In genomic region chr4:142777045-142777743, GRCh38 we compare ENCODE assay signal across 32 cellular contexts.
DNase-seq lines count a peak whose midpoint lies in the region; ATAC-seq, FAIRE-seq and TF ChIP-seq lines count a peak whose summit lies in the region.
"Had no signal": no experiment of that assay in that cellular context is flagged by ENCODE, and none has a peak within 500 bp of the region (broad histone marks: within the 10 kb centered on the region; RNA-seq: fewer than 3 reads in every experiment).

No MANE protein-coding gene starts in this region.

- H3K4ac ChIP-seq in mesendoderm (ENCODE audit: low read depth, low read length): no peak overlapping the region

- no peak for FAIRE-seq in H54 (lab: Jason Lieb, UNC)
- FAIRE-seq: A204.1, astrocyte, GM19239, K562 had no signal

- TF ChIP-seq POLR2A in H54 (IDR thresholded peaks at IDR 0.05; ENCODE audit: low read depth, low read length): no peak

- H3K4me1 ChIP-seq in PC-9 (replicated peaks; ENCODE audit: insufficient read depth) (peaks cover 6% of the 10 kb centered on the region; the same call in 1 of the 2 replicates), mesendoderm (ENCODE audit: control insufficient read depth, low read depth, low read length) (no peaks in the 10 kb centered on the region)
- H3K4me1 ChIP-seq: right atrium auricular region, uterus had no signal

- no peak overlapping the region for H3K27ac Mint-ChIP-seq in activated CD8-positive, alpha-beta T cell treated with anti-CD3 and anti-CD28 coated beads, Interleukin-2, amount 10 ng/mL, durations not matched to agents 7 days and 5 days
- H3K27ac Mint-ChIP-seq: activated naive CD8-positive, alpha-beta T cell treated with anti-CD3 and anti-CD28 coated beads, Interleukin-2, amount 10 ng/mL, durations not matched to agents 7 days and 5 days; memory B cell; stimulated activated naive CD8-positive, alpha-beta T cell treated with anti-CD3 and anti-CD28 coated beads, Interleukin-15, amount 100 ng/mL, for 72 hours had no signal

- no peak overlapping the region for H3K18ac ChIP-seq in mesendoderm (ENCODE audit: low read length)

- CTCF ChIA-PET in PC-9 (lab: Charles Lee): no interaction called here
- CTCF ChIA-PET in activated CD8-positive, alpha-beta T cell treated with anti-CD3 and anti-CD28 coated beads, Interleukin-2, amount 10 ng/mL, durations not matched to agents 7 days and 5 days (lab: Charles Lee): no interaction called here

- no peaks in the 10 kb centered on the region for H3K27me3 Mint-ChIP-seq in activated CD8-positive, alpha-beta T cell treated with anti-CD3 and anti-CD28 coated beads, Interleukin-2, amount 10 ng/mL, durations not matched to agents 7 days and 5 days (ENCODE audit: low read depth)
- H3K27me3 Mint-ChIP-seq: memory B cell; stimulated activated naive CD8-positive, alpha-beta T cell treated with anti-CD3 and anti-CD28 coated beads, Interleukin-15, amount 100 ng/mL, for 72 hours had no signal

- ATAC-seq in GM21528 (IDR thresholded peaks at IDR 0.05; ENCODE audit: low FRiP score, unreplicated experiment): no peak
- ATAC-seq in activated CD8-positive, alpha-beta T cell treated with anti-CD3 and anti-CD28 coated beads, Interleukin-2, amount 10 ng/mL, durations not matched to agents 7 days and 5 days: no peak
- ATAC-seq in activated CD4-positive, CD25-positive, alpha-beta regulatory T cell treated with anti-CD3 and anti-CD28 coated beads, Interleukin-2, amount 50 U/mL, for 24 hours: no peak
- ATAC-seq: K562; left lobe of liver; Panc1; stimulated activated naive CD8-positive, alpha-beta T cell treated with anti-CD3 and anti-CD28 coated beads, Interleukin-15, amount 100 ng/mL, for 72 hours had no signal

- H3K4me1 Mint-ChIP-seq in activated CD8-positive, alpha-beta T cell treated with anti-CD3 and anti-CD28 coated beads, Interleukin-2, amount 10 ng/mL, durations not matched to agents 7 days and 5 days (ENCODE audit: low read depth): peaks cover 7% of the 10 kb centered on the region
- H3K4me1 Mint-ChIP-seq: memory B cell; stimulated activated naive CD8-positive, alpha-beta T cell treated with anti-CD3 and anti-CD28 coated beads, Interleukin-15, amount 100 ng/mL, for 72 hours had no signal

- H3K36me3 ChIP-seq in PC-9 (ENCODE audit: low read depth) (no peaks in the 10 kb centered on the region), mesendoderm (ENCODE audit: control insufficient read depth, insufficient read depth, low read length) (no peaks in the 10 kb centered on the region)
- H3K36me3 ChIP-seq: right atrium auricular region, uterus, WERI-Rb-1 had no signal

- H2AFZ ChIP-seq in PC-9: no peak overlapping the region

- H3K4me3 ChIP-seq in PC-9 (no peak overlapping the region), epithelial cell of esophagus (ENCODE audit: low read length) (no peak overlapping the region), mesendoderm (ENCODE audit: low read length) (no peak overlapping the region)
- H3K4me3 ChIP-seq: K562, right atrium auricular region, uterus had no signal

- no peak overlapping the region for H2BK5ac ChIP-seq in mesendoderm (ENCODE audit: low read length)

- no peaks in the 10 kb centered on the region for H3K36me3 Mint-ChIP-seq in activated CD8-positive, alpha-beta T cell treated with anti-CD3 and anti-CD28 coated beads, Interleukin-2, amount 10 ng/mL, durations not matched to agents 7 days and 5 days (ENCODE audit: low read depth)
- H3K36me3 Mint-ChIP-seq: activated naive CD8-positive, alpha-beta T cell treated with anti-CD3 and anti-CD28 coated beads, Interleukin-2, amount 10 ng/mL, durations not matched to agents 7 days and 5 days; memory B cell had no signal

- no TSS peak for BruUV-seq in PC-9 (replicated peaks; lab: Mats Ljungman, UMichigan)

- no peak overlapping the region for H4K8ac ChIP-seq in mesendoderm (ENCODE audit: low read depth, low read length)

- DNase-seq in CMK (ENCODE audit: low read depth) (peak; percentile 57), PC-9 (peak; percentile 3 to 40), epithelial cell of esophagus (ENCODE audit: low read depth) (peak; percentile 90), mesendoderm (peak; percentile 76), H54 (ENCODE audit: insufficient read length, low spot score) (no peak)
- no peak for DNase-seq in activated CD8-positive, alpha-beta T cell treated with anti-CD3 and anti-CD28 coated beads, Interleukin-2, amount 10 ng/mL, durations not matched to agents 7 days and 5 days
- DNase-seq: activated CD4-positive, alpha-beta T cell treated with anti-CD3 and anti-CD28 coated beads for 48 hours; activated CD8-positive, alpha-beta memory T cell treated with anti-CD3 and anti-CD28 coated beads for 24 hours; activated effector memory CD4-positive, alpha-beta T cell treated with anti-CD3 and anti-CD28 coated beads, Interleukin-2, amount 50 U/mL, for 16 hours; activated naive CD8-positive, alpha-beta T cell treated with anti-CD3 and anti-CD28 coated beads, Interleukin-2, amount 10 ng/mL, durations not matched to agents 7 days and 5 days; central memory CD4-positive, alpha-beta T cell; GOT3; MM.1S; NCI-H1417; NCI-H2029; NCI-H524 treated with DMSO at 0.1 percent for 48 hours; NK-92 treated with Interleukin-12 subunit alpha and Interleukin-12 subunit beta, amount 100 ng/mL, for 24 hours; Right ventricle myocardium superior; stimulated activated CD8-positive, alpha-beta memory T cell treated with anti-CD3 and anti-CD28 coated beads, Interleukin-4, amount 100 ng/mL, for 48 hours; stimulated activated naive CD8-positive, alpha-beta T cell treated with anti-CD3 and anti-CD28 coated beads, Interleukin-15, amount 100 ng/mL, for 72 hours; uterus; WERI-Rb-1 had no signal

- no peak overlapping the region for H2BK120ac ChIP-seq in mesendoderm (ENCODE audit: low read depth, low read length)

- no peak overlapping the region for H3K23ac ChIP-seq in mesendoderm (ENCODE audit: low read length)

- no peaks in the 10 kb centered on the region for H3K9me3 Mint-ChIP-seq in activated CD8-positive, alpha-beta T cell treated with anti-CD3 and anti-CD28 coated beads, Interleukin-2, amount 10 ng/mL, durations not matched to agents 7 days and 5 days (ENCODE audit: insufficient read depth)
- H3K9me3 Mint-ChIP-seq: memory B cell; stimulated activated naive CD8-positive, alpha-beta T cell treated with anti-CD3 and anti-CD28 coated beads, Interleukin-15, amount 100 ng/mL, for 72 hours had no signal

- H2BK15ac ChIP-seq in mesendoderm (replicated peaks; ENCODE audit: low read depth): no peak overlapping the region

- H3K79me2 ChIP-seq in PC-9 (ENCODE audit: low read depth) (no peaks in the 10 kb centered on the region), mesendoderm (ENCODE audit: control insufficient read depth, insufficient read depth, low read length) (no peaks in the 10 kb centered on the region)

- intact Hi-C loops in PC-9 (cut with micrococcal nuclease; ENCODE audit: unreplicated experiment): no loop called here

- no peak overlapping the region for H3K9ac ChIP-seq in mesendoderm (ENCODE audit: low read length)

- no peak overlapping the region for H4K5ac ChIP-seq in mesendoderm (ENCODE audit: low read length)

- H3K9me2 ChIP-seq in PC-9 (ENCODE audit: insufficient read depth): no peaks in the 10 kb centered on the region

- H3K27ac ChIP-seq in PC-9 (peak overlapping the region; percentile 26; the same call in 1 of the 2 replicates), mesendoderm (ENCODE audit: low read depth, low read length) (no peak overlapping the region)
- H3K27ac ChIP-seq: right atrium auricular region, uterus, WERI-Rb-1 had no signal

- no CpG with 5 or more reads among the region's 4 CpGs for WGBS in mesendoderm (ENCODE audit: extremely low coverage, insufficient coverage, low lambda C conversion rate)

- no peak overlapping the region for H3K4me3 Mint-ChIP-seq in activated CD8-positive, alpha-beta T cell treated with anti-CD3 and anti-CD28 coated beads, Interleukin-2, amount 10 ng/mL, durations not matched to agents 7 days and 5 days
- H3K4me3 Mint-ChIP-seq: activated naive CD8-positive, alpha-beta T cell treated with anti-CD3 and anti-CD28 coated beads, Interleukin-2, amount 10 ng/mL, durations not matched to agents 7 days and 5 days; memory B cell; stimulated activated naive CD8-positive, alpha-beta T cell treated with anti-CD3 and anti-CD28 coated beads, Interleukin-15, amount 100 ng/mL, for 72 hours had no signal

- POLR2A ChIA-PET in PC-9 (lab: Charles Lee; ENCODE audit: unreplicated experiment): no interaction called here
- POLR2A ChIA-PET in activated CD8-positive, alpha-beta T cell treated with anti-CD3 and anti-CD28 coated beads, Interleukin-2, amount 10 ng/mL, durations not matched to agents 7 days and 5 days (lab: Charles Lee): no interaction called here

- H3K9me3 ChIP-seq in PC-9 (ENCODE audit: insufficient read depth, low read depth): no peaks in the 10 kb centered on the region
- H3K9me3 ChIP-seq: right atrium auricular region, uterus had no signal

- H3K27me3 ChIP-seq in PC-9 (ENCODE audit: insufficient read depth, low read depth): no peaks in the 10 kb centered on the region
- H3K27me3 ChIP-seq in mesendoderm (ENCODE audit: insufficient read depth, low read length, poor library complexity): no peaks in the 10 kb centered on the region
- H3K27me3 ChIP-seq: right atrium auricular region, uterus had no signal

- H3K56ac ChIP-seq in mesendoderm (ENCODE audit: low read length): no peak overlapping the region

- H4K20me1 ChIP-seq in PC-9 (ENCODE audit: insufficient read depth): no peaks in the 10 kb centered on the region

- TF ChIP-seq CTCF in PC-9 (conservative IDR thresholded peaks at IDR 0.05) (no peak), epithelial cell of esophagus (IDR thresholded peaks at IDR 0.05; ENCODE audit: insufficient read depth, low read depth, low read length, missing control alignments) (no peak)

- no peaks in the 10 kb centered on the region for H3F3A ChIP-seq in PC-9 (ENCODE audit: insufficient read depth, low read depth)

- H3K79me1 ChIP-seq in mesendoderm (ENCODE audit: low read length): no peaks in the 10 kb centered on the region

- H3K4me2 ChIP-seq in PC-9 (no peak overlapping the region), mesendoderm (ENCODE audit: low read length) (no peak overlapping the region)

- no peak overlapping the region for H2AK5ac ChIP-seq in mesendoderm (ENCODE audit: low read length)

Comparison
In these comparisons a context has a peak if more than half of its experiments do, and no peak if none do; other contexts are left out.
1. DNase-seq: peak in CMK (single experiment), PC-9 (2 of 2), epithelial cell of esophagus (single experiment) and mesendoderm (single experiment); none in H54 (single experiment) and activated CD8-positive, alpha-beta T cell treated with anti-CD3 and anti-CD28 coated beads, Interleukin-2, amount 10 ng/mL, durations not matched to agents 7 days and 5 days (single experiment).